ENCODE assay signal across 1 cellular context in the genomic region with DNA sequence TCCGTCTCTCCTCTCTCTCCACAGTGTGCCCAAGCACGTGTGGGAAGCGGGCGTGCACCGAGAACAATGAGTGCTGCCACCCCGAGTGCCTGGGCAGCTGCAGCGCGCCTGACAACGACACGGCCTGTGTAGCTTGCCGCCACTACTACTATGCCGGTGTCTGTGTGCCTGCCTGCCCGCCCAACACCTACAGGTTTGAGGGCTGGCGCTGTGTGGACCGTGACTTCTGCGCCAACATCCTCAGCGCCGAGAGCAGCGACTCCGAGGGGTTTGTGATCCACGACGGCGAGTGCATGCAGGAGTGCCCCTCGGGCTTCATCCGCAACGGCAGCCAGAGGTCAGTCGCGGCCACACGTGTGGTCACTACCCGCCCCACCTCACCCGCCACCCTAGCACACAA.
TF ChIP-seq lines count a peak whose summit lies in the region.

No MANE protein-coding gene starts in this region.

TF ChIP-seq in IMR-90, 13 proteins besides CTCF, POLR2A, EP300 and RAD21:
- no peak for TF ChIP-seq FOS (IDR thresholded peaks at IDR 0.05; ENCODE audit: low read depth, low read length)
